In genomic region chr17:79322216-79323123, GRCh38 we compare ENCODE assay signal across 19 cellular contexts.
DNase-seq lines count a peak whose midpoint lies in the region; ATAC-seq and TF ChIP-seq lines count a peak whose summit lies in the region.
"Had no signal": no experiment of that assay in that cellular context is flagged by ENCODE, and none has a peak within 500 bp of the region (broad histone marks: within the 10 kb centered on the region; RNA-seq: fewer than 3 reads in every experiment).

No MANE protein-coding gene starts in this region.

- H3K27ac Mint-ChIP-seq in type B pancreatic cell: no peak overlapping the region
- H3K27ac Mint-ChIP-seq: CD4-positive, alpha-beta T cell; H9 had no signal

- peak; percentile 31 for DNase-seq in DMS 273 (lab: John Stamatoyannopoulos, UW; ENCODE audit: unreplicated experiment)
- DNase-seq in DMS 273 treated with DMSO at 0.1 percent for 48 hours (lab: John Stamatoyannopoulos, UW): no peak
- DNase-seq in cerebellar nuclear complex (lab: John Stamatoyannopoulos, UW): peak; percentile 70 to 78
- DNase-seq in neuronal stem cell (ENCODE audit: low spot score): no peak
- DNase-seq in type B pancreatic cell (ENCODE audit: extremely low spot score, unreplicated experiment): no peak
- DNase-seq in SIG-M5 (lab: John Stamatoyannopoulos, UW): no peak
- DNase-seq: AML-193; Caco-2; CD4-positive, alpha-beta T cell; DMS79 treated with DMSO at 0.1 percent for 48 hours; H9; IMR-90 had no signal

- no peak overlapping the region for H3K9ac ChIP-seq in neuronal stem cell (ENCODE audit: low read depth, low read length, poor library complexity)

- H2BK5ac ChIP-seq in neuronal stem cell (ENCODE audit: low read length): no peak overlapping the region

- TF ChIP-seq CTCF in type B pancreatic cell (conservative IDR thresholded peaks at IDR 0.05): no peak

- no peak for ATAC-seq in activated CD4-positive, CD25-positive, alpha-beta regulatory T cell treated with anti-CD3 and anti-CD28 coated beads, Interleukin-2, amount 50 U/mL, for 24 hours
- ATAC-seq: A549, GM12878, K562 had no signal

- H3K4me3 ChIP-seq in neuronal stem cell (ENCODE audit: low read length in 2 of 2): no peak overlapping the region
- H3K4me3 ChIP-seq: A549, GM12878, K562 had no signal

- H3K18ac ChIP-seq in neuronal stem cell (ENCODE audit: low read length): peak overlapping the region; percentile 59

- no peak overlapping the region for H4K8ac ChIP-seq in neuronal stem cell (ENCODE audit: low read depth, low read length)

- no peaks in the 10 kb centered on the region for H3K9me3 Mint-ChIP-seq in type B pancreatic cell
- H3K9me3 Mint-ChIP-seq: CD4-positive, alpha-beta T cell; H9 had no signal

- H3K79me1 ChIP-seq in neuronal stem cell (ENCODE audit: low read depth, low read length): peaks cover 1% of the 10 kb centered on the region

- H2AK5ac ChIP-seq in neuronal stem cell (ENCODE audit: low read depth, low read length): no peak overlapping the region

- no peaks in the 10 kb centered on the region for H3K4me1 Mint-ChIP-seq in type B pancreatic cell (ENCODE audit: unreplicated experiment)

- H3K14ac ChIP-seq in neuronal stem cell (ENCODE audit: low read length): no peak overlapping the region

- no peaks in the 10 kb centered on the region for H3K9me3 ChIP-seq in neuronal stem cell (replicated peaks in 1 of 2; ENCODE audit: control insufficient read depth in 2 of 2, insufficient read depth in 1 of 2, low read depth in 1 of 2, low read length in 2 of 2)
- H3K9me3 ChIP-seq: A549, Caco-2 had no signal

- H3K4ac ChIP-seq in neuronal stem cell (ENCODE audit: low read length): no peak overlapping the region

- H4K91ac ChIP-seq in neuronal stem cell (ENCODE audit: low read depth, low read length, poor library complexity): no peak overlapping the region

- peaks cover 0 to 28% (median 0%) of the 10 kb centered on the region in 3 experiments for H3K27me3 ChIP-seq in neuronal stem cell (ENCODE audit: control insufficient read depth in 3 of 3, insufficient read depth in 3 of 3, low read depth in 1 of 3, low read length in 3 of 3)

- no peak overlapping the region for H3K4me3 Mint-ChIP-seq in type B pancreatic cell
- H3K4me3 Mint-ChIP-seq: CD4-positive, alpha-beta T cell; H9 had no signal

- H3K23ac ChIP-seq in neuronal stem cell (ENCODE audit: low read depth, low read length, poor library complexity): peak overlapping the region; percentile 71

- H2BK15ac ChIP-seq in neuronal stem cell (ENCODE audit: low read length): no peak overlapping the region

- H3K36me3 Mint-ChIP-seq in type B pancreatic cell: no peaks in the 10 kb centered on the region

- H2BK12ac ChIP-seq in neuronal stem cell (ENCODE audit: low read length): no peak overlapping the region

- no peak overlapping the region for H3K27ac ChIP-seq in neuronal stem cell (replicated peaks; ENCODE audit: low read length)
- H3K27ac ChIP-seq: 22Rv1, A549, C4-2B, HL-60 had no signal

- no peak overlapping the region for H2BK120ac ChIP-seq in neuronal stem cell (ENCODE audit: low read depth, low read length)

- no peak overlapping the region for H3K4me2 ChIP-seq in neuronal stem cell (ENCODE audit: insufficient read depth, low read length, poor library complexity, severe bottlenecking)
- H3K4me2 ChIP-seq: A549 had no signal

- H3K36me3 ChIP-seq in neuronal stem cell (replicated peaks in 1 of 2; ENCODE audit: control insufficient read depth in 2 of 2, insufficient read depth in 2 of 2, low read length in 2 of 2): no peaks in the 10 kb centered on the region

- WGBS in neuronal stem cell (ENCODE audit: extremely low coverage in 2 of 2, insufficient read length in 2 of 2, insufficient replicate concordance in 1 of 2), 2 donors: no CpG with 5 or more reads among the region's 14 CpGs

- peaks cover 55% of the 10 kb centered on the region for H3K27me3 Mint-ChIP-seq in type B pancreatic cell

- H3K4me1 ChIP-seq in neuronal stem cell (ENCODE audit: control insufficient read depth in 2 of 2, insufficient read depth in 1 of 2, low read depth in 1 of 2, low read length in 2 of 2): no peaks in the 10 kb centered on the region
- H3K4me1 ChIP-seq: A549, Caco-2 had no signal

- no peak overlapping the region for H2AFZ ChIP-seq in neuronal stem cell (ENCODE audit: low read length)

Comparison
In these comparisons a context has a peak if more than half of its experiments do, and no peak if none do; other contexts are left out.
1. DNase-seq: peak in DMS 273 (single experiment) and cerebellar nuclear complex (2 of 2); none in DMS 273 treated with DMSO at 0.1 percent for 48 hours (single experiment), neuronal stem cell (single experiment), type B pancreatic cell (single experiment) and SIG-M5 (single experiment).